In the genomic region with DNA sequence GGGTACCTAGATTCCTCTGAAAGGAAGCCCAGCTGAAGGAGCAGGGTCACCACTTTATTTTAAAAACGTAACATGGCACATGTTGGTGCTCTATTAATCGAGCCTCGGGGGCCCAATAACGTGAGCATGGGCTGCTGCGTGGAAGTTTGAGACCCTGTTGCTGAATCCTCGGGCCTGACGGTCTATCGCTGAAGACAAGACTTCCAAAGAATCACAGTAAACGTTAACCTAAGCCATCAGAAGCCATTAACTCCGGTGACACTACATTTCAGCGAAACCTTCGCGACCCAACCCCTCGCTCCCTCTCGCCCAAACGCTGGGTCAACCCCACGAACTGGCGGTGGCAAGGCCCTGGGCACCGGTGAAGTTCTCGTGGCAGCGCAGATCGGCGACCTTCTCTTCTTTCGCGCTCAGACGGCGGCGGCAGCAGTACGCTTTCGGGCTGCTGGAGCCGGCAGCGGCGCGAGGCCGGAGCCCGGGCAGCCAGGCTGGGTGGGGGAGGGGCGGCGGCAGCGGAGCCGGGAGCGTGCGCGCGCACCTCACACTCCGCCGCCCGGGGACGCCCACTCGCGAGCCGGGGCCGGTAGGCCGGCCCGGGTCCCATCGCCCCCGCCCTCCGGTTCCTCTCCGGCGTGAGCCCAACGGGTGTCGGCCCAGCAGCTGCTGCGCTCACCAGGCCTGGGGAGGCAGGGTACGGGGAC, we compare ENCODE assay signal across 8 cellular contexts. TPM values are rescaled to one million over a fixed set of nuclear protein-coding genes. Genes with fewer than 3 reads are reported as not detected.
DNase-seq lines count a peak whose midpoint lies in the region; ATAC-seq lines count a peak whose summit lies in the region.

No MANE protein-coding gene starts in this region.

- H3K4ac ChIP-seq in mesendoderm (ENCODE audit: low read depth, low read length): peak overlapping the region; percentile 99

- WGBS in mesendoderm (ENCODE audit: extremely low coverage, insufficient coverage, low lambda C conversion rate): no CpG with 5 or more reads among the region's 63 CpGs

- H3K4me1 ChIP-seq in mesendoderm (ENCODE audit: control insufficient read depth, low read depth, low read length): peaks cover 5% of the 10 kb centered on the region

- peak overlapping the region; percentile 97 for H3K27ac ChIP-seq in mesendoderm (ENCODE audit: low read depth, low read length)

- peak overlapping the region; percentile 98 for H3K18ac ChIP-seq in mesendoderm (ENCODE audit: low read length)

- DNase-seq in AML-193 (lab: John Stamatoyannopoulos, UW): peak; percentile 45 to 57
- DNase-seq in NCI-H526 (lab: John Stamatoyannopoulos, UW): peak; percentile 57 to 96
- peak; percentile 61 to 67 for DNase-seq in activated CD8-positive, alpha-beta memory T cell treated with anti-CD3 and anti-CD28 coated beads for 4 hours (ENCODE audit: low read depth in 2 of 2)
- peak in 2 of 3 experiments; percentile 77 to 79 for DNase-seq in effector memory CD8-positive, alpha-beta T cell
- peak; percentile 75 for DNase-seq in mesendoderm
- peak; percentile 64 for DNase-seq in stimulated activated CD8-positive, alpha-beta memory T cell treated with anti-CD3 and anti-CD28 coated beads, Interleukin-12 subunit alpha, Interleukin-12 subunit beta, amount 100 ng/mL, for 24 hours (ENCODE audit: extremely low read depth)

- H2BK15ac ChIP-seq in mesendoderm (replicated peaks; ENCODE audit: low read depth): no peak overlapping the region

- H3K27ac Mint-ChIP-seq in effector memory CD8-positive, alpha-beta T cell: peak overlapping the region; percentile 94 to 98

- H3K36me3 ChIP-seq in mesendoderm (ENCODE audit: control insufficient read depth, insufficient read depth, low read length): no peaks in the 10 kb centered on the region

- no peak overlapping the region for H4K5ac ChIP-seq in mesendoderm (ENCODE audit: low read length)

- ATAC-seq in GM18909 (IDR thresholded peaks at IDR 0.05; ENCODE audit: poor library complexity, unreplicated experiment) (peak; percentile 48), HG03139 (IDR thresholded peaks at IDR 0.05; ENCODE audit: unreplicated experiment) (peak; percentile 36)
- ATAC-seq in effector memory CD8-positive, alpha-beta T cell (replicated peaks): peak; percentile 67

- H3K27me3 ChIP-seq in mesendoderm (ENCODE audit: insufficient read depth, low read length, poor library complexity): no peaks in the 10 kb centered on the region

- H3K79me1 ChIP-seq in mesendoderm (ENCODE audit: low read length): peaks cover 2% of the 10 kb centered on the region

- peak overlapping the region; percentile 75 for H3K4me3 ChIP-seq in mesendoderm (ENCODE audit: low read length)

- peaks cover 23% of the 10 kb centered on the region for H3K36me3 Mint-ChIP-seq in effector memory CD8-positive, alpha-beta T cell (ENCODE audit: insufficient read depth)

- H2BK120ac ChIP-seq in mesendoderm (ENCODE audit: low read depth, low read length): peak overlapping the region; percentile 82

- no peak overlapping the region for H3K23ac ChIP-seq in mesendoderm (ENCODE audit: low read length)

- H2AK5ac ChIP-seq in mesendoderm (ENCODE audit: low read length): no peak overlapping the region

- no peaks in the 10 kb centered on the region for H3K27me3 Mint-ChIP-seq in effector memory CD8-positive, alpha-beta T cell

- peak overlapping the region; percentile 88 for H3K4me2 ChIP-seq in mesendoderm (ENCODE audit: low read length)

- no peaks in the 10 kb centered on the region for H3K9me3 Mint-ChIP-seq in effector memory CD8-positive, alpha-beta T cell

- H3K9ac ChIP-seq in mesendoderm (ENCODE audit: low read length): peak overlapping the region; percentile 96

- peaks cover 10% of the 10 kb centered on the region for H3K79me2 ChIP-seq in mesendoderm (ENCODE audit: control insufficient read depth, insufficient read depth, low read length)

- H3K4me3 Mint-ChIP-seq in effector memory CD8-positive, alpha-beta T cell: peak overlapping the region; percentile 93 to 95

- H3K56ac ChIP-seq in mesendoderm (ENCODE audit: low read length): peak overlapping the region; percentile 98

- no peak overlapping the region for H4K8ac ChIP-seq in mesendoderm (ENCODE audit: low read depth, low read length)

- peaks cover 41 to 47% of the 10 kb centered on the region in 2 donors for H3K4me1 Mint-ChIP-seq in effector memory CD8-positive, alpha-beta T cell (ENCODE audit: low read depth in 2 of 2)

- H2BK5ac ChIP-seq in mesendoderm (ENCODE audit: low read length): peak overlapping the region; percentile 84

RNA-seq across cellular contexts. Expression of gene MAN1A2, which starts 0.8 kb away (rescaled TPM):
- polyA plus RNA-seq in mesendoderm (2013, experiment 1 of 2): 11.7 TPM
- 11.6 TPM for polyA plus RNA-seq in mesendoderm (2013, experiment 2 of 2)

Comparison
In these comparisons a context has a peak if more than half of its experiments do, and no peak if none do; other contexts are left out.
1. Peak in every context shown above with its lines: DNase-seq, ATAC-seq, H3K4me3 ChIP-seq and H3K27ac ChIP-seq.